17 cellular contexts compared by ENCODE assay signal in genomic region chr2:29878898-29879297, GRCh38. TPM values are rescaled to one million over a fixed set of nuclear protein-coding genes. Genes with fewer than 3 reads are reported as not detected.
DNase-seq lines count a peak whose midpoint lies in the region; ATAC-seq and TF ChIP-seq lines count a peak whose summit lies in the region.
"Had no signal": no experiment of that assay in that cellular context is flagged by ENCODE, and none has a peak within 500 bp of the region (broad histone marks: within the 10 kb centered on the region; RNA-seq: fewer than 3 reads in every experiment).

No MANE protein-coding gene starts in this region.

- H3K4me2 ChIP-seq in osteoblast (ENCODE audit: insufficient read depth, low read length): no peak overlapping the region

- H3K27ac ChIP-seq in osteoblast (ENCODE audit: low read depth, low read length): no peak overlapping the region
- H3K27ac ChIP-seq: sigmoid colon had no signal

- H3K27me3 ChIP-seq in osteoblast (ENCODE audit: insufficient read depth, low read length): no peaks in the 10 kb centered on the region
- H3K27me3 ChIP-seq: sigmoid colon had no signal

- H3K4me3 ChIP-seq in osteoblast (ENCODE audit: insufficient read depth, low read length): no peak overlapping the region
- H3K4me3 ChIP-seq: K562, sigmoid colon had no signal

- no peaks in the 10 kb centered on the region for H3K4me1 ChIP-seq in osteoblast (ENCODE audit: insufficient read depth, low read length)
- H3K4me1 ChIP-seq: sigmoid colon had no signal

- H3K9me3 ChIP-seq in osteoblast (ENCODE audit: low read depth, low read length): no peaks in the 10 kb centered on the region
- H3K9me3 ChIP-seq: sigmoid colon had no signal

- H3K79me2 ChIP-seq in osteoblast (ENCODE audit: insufficient read depth, low read length): no peaks in the 10 kb centered on the region

- no peak for TF ChIP-seq CTCF in osteoblast (IDR thresholded peaks at IDR 0.05; ENCODE audit: extremely low read depth, low read depth, low read length)

- H4K20me1 ChIP-seq in osteoblast (ENCODE audit: insufficient read depth, low read length): no peaks in the 10 kb centered on the region

- ATAC-seq in esophagus mucosa (peak; percentile 82), HG02678 (IDR thresholded peaks at IDR 0.05; ENCODE audit: unreplicated experiment) (no peak)
- ATAC-seq: K562, T-cell had no signal

- H3K36me3 ChIP-seq in osteoblast (ENCODE audit: insufficient read depth, low read length): no peaks in the 10 kb centered on the region
- H3K36me3 ChIP-seq: sigmoid colon had no signal

- DNase-seq in DMS53 (lab: John Stamatoyannopoulos, UW) (peak; percentile 74), RKO (ENCODE audit: low spot score) (peak; percentile 11), osteoblast (ENCODE audit: insufficient read length, low spot score, missing footprints) (peak; percentile 58), LoVo (ENCODE audit: low spot score) (no peak), NOMO-1 (lab: John Stamatoyannopoulos, UW; ENCODE audit: unreplicated experiment in 2 of 2) (no peak), midbrain (lab: John Stamatoyannopoulos, UW) (no peak)
- DNase-seq: activated naive CD4-positive, alpha-beta T cell treated with Interleukin-2 at 50 U/mL for 16 hours; DMS 273 treated with DMSO at 0.1 percent for 48 hours; effector CD4-positive, alpha-beta T cell; NCI-H146; sigmoid colon; stimulated activated CD4-positive, alpha-beta T cell treated with anti-CD3 and anti-CD28 coated beads, Interleukin-4, amount 100 ng/mL, for 4 hours; T-cell; trophoblast cell had no signal

- no peak overlapping the region for H2AFZ ChIP-seq in osteoblast (ENCODE audit: low read length)

RNA-seq across cellular contexts. Expression of gene ALK, which starts 42.5 kb away (rescaled TPM):
- total RNA-seq in esophagus mucosa (0.04 TPM), osteoblast (under 0.01 and 0.29 TPM in 2 replicates)
- total RNA-seq: K562, T-cell had no signal

Comparison
In these comparisons a context has a peak if more than half of its experiments do, and no peak if none do; other contexts are left out.
1. DNase-seq: peak in DMS53 (single experiment), RKO (single experiment) and osteoblast (single experiment); none in LoVo (single experiment), NOMO-1 (0 of 2) and midbrain (single experiment).